ENCODE assay signal across 8 cellular contexts in genomic region chr11:80155412-80156017, GRCh38.
DNase-seq lines count a peak whose midpoint lies in the region; ATAC-seq and TF ChIP-seq lines count a peak whose summit lies in the region.

No MANE protein-coding gene starts in this region.

- peak; percentile 62 for TF ChIP-seq CTCF in MM.1S (IDR thresholded peaks at IDR 0.05; ENCODE audit: low read length)
- peak in 6 of 7 experiments; percentile 17 to 45 (median 30) for TF ChIP-seq CTCF in body of pancreas (IDR thresholded peaks at IDR 0.05)
- peak; percentile 49 to 57 (median 53) for TF ChIP-seq CTCF in nephron (IDR thresholded peaks at IDR 0.05; ENCODE audit: unreplicated experiment in 3 of 3)

- POLR2A ChIA-PET in activated CD4-positive, alpha-beta memory T cell treated with anti-CD3 and anti-CD28 coated beads, Interleukin-2, amount 10 ng/mL, durations not matched to agents 7 days and 5 days (lab: Charles Lee) = no interaction called here

- no peaks in the 10 kb centered on the region for H3K79me2 ChIP-seq in MM.1S (ENCODE audit: low read length)

- TF ChIP-seq POLR2A in body of pancreas (IDR thresholded peaks at IDR 0.05) = no peak

- H3K4me1 Mint-ChIP-seq in nephron = no peaks in the 10 kb centered on the region
- no peaks in the 10 kb centered on the region for H3K4me1 Mint-ChIP-seq in activated CD4-positive, alpha-beta memory T cell treated with anti-CD3 and anti-CD28 coated beads, Interleukin-2, amount 10 ng/mL, durations not matched to agents 7 days and 5 days

- H3K4me3 ChIP-seq in MM.1S (ENCODE audit: low read length) = no peak overlapping the region
- no peak overlapping the region for H3K4me3 ChIP-seq in body of pancreas

- H3K9ac ChIP-seq in MM.1S (ENCODE audit: low read length) = no peak overlapping the region

- H3F3A ChIP-seq in MM.1S (ENCODE audit: insufficient read depth, low read length) = no peaks in the 10 kb centered on the region

- 13 to 26% methylated on average over 4 of the region's 4 CpGs for WGBS in body of pancreas, 2 donors

- no peak overlapping the region for H3K4me3 Mint-ChIP-seq in nephron
- no peak overlapping the region for H3K4me3 Mint-ChIP-seq in activated CD4-positive, alpha-beta memory T cell treated with anti-CD3 and anti-CD28 coated beads, Interleukin-2, amount 10 ng/mL, durations not matched to agents 7 days and 5 days

- H3K4me1 ChIP-seq in MM.1S (ENCODE audit: low read length) (no peaks in the 10 kb centered on the region), body of pancreas (no peaks in the 10 kb centered on the region)

- peaks cover 5% of the 10 kb centered on the region for H3K27me3 Mint-ChIP-seq in nephron (ENCODE audit: low read depth)
- H3K27me3 Mint-ChIP-seq in activated CD4-positive, alpha-beta memory T cell treated with anti-CD3 and anti-CD28 coated beads, Interleukin-2, amount 10 ng/mL, durations not matched to agents 7 days and 5 days = no peaks in the 10 kb centered on the region

- H4K20me1 ChIP-seq in MM.1S (ENCODE audit: insufficient read depth, low read length) = no peaks in the 10 kb centered on the region

- intact Hi-C loops in body of pancreas (cut with DNase I) = no loop called here

- no peaks in the 10 kb centered on the region for H3K9me3 ChIP-seq in MM.1S (replicated peaks; ENCODE audit: insufficient read depth, low read length)
- H3K9me3 ChIP-seq in body of pancreas = no peaks in the 10 kb centered on the region

- ATAC-seq in GM18907 (IDR thresholded peaks at IDR 0.05; ENCODE audit: unreplicated experiment) (peak; percentile 62), body of pancreas (no peak)

- CTCF ChIA-PET in activated CD4-positive, alpha-beta memory T cell treated with anti-CD3 and anti-CD28 coated beads, Interleukin-2, amount 10 ng/mL, durations not matched to agents 7 days and 5 days (lab: Charles Lee) = no interaction called here

- H3K9me3 Mint-ChIP-seq in nephron = no peaks in the 10 kb centered on the region
- no peaks in the 10 kb centered on the region for H3K9me3 Mint-ChIP-seq in activated CD4-positive, alpha-beta memory T cell treated with anti-CD3 and anti-CD28 coated beads, Interleukin-2, amount 10 ng/mL, durations not matched to agents 7 days and 5 days

- no peak overlapping the region for H3K4me2 ChIP-seq in MM.1S (ENCODE audit: low read depth, low read length)

- DNase-seq in AML-193 (lab: John Stamatoyannopoulos, UW) (peak; percentile 1 to 24), MM.1S (peak; percentile 36), body of pancreas (no peak), T-helper 9 cell (no peak), occipital lobe (lab: John Stamatoyannopoulos, UW) (no peak)
- DNase-seq in activated CD4-positive, alpha-beta memory T cell treated with anti-CD3 and anti-CD28 coated beads, Interleukin-2, amount 10 ng/mL, durations not matched to agents 7 days and 5 days = no peak

- no peaks in the 10 kb centered on the region for H3K36me3 ChIP-seq in MM.1S (replicated peaks; ENCODE audit: insufficient read depth, low read length)
- H3K36me3 ChIP-seq in body of pancreas (replicated peaks in 1 of 2; ENCODE audit: insufficient read depth in 1 of 2, low read depth in 2 of 2) = no peaks in the 10 kb centered on the region

- H2AFZ ChIP-seq in MM.1S (ENCODE audit: low read length) = no peak overlapping the region

- H3K27ac ChIP-seq in MM.1S (ENCODE audit: low read length) (no peak overlapping the region), body of pancreas (no peak overlapping the region)

- H3K36me3 Mint-ChIP-seq in nephron (ENCODE audit: low read depth) = no peaks in the 10 kb centered on the region
- no peaks in the 10 kb centered on the region for H3K36me3 Mint-ChIP-seq in activated CD4-positive, alpha-beta memory T cell treated with anti-CD3 and anti-CD28 coated beads, Interleukin-2, amount 10 ng/mL, durations not matched to agents 7 days and 5 days (ENCODE audit: low read depth)

- H3K27me3 ChIP-seq in MM.1S (replicated peaks; ENCODE audit: insufficient read depth, low read length) = no peaks in the 10 kb centered on the region
- H3K27me3 ChIP-seq in body of pancreas = no peaks in the 10 kb centered on the region

- H3K27ac Mint-ChIP-seq in nephron = no peak overlapping the region
- no peak overlapping the region for H3K27ac Mint-ChIP-seq in activated CD4-positive, alpha-beta memory T cell treated with anti-CD3 and anti-CD28 coated beads, Interleukin-2, amount 10 ng/mL, durations not matched to agents 7 days and 5 days

- no peaks in the 10 kb centered on the region for H3K9me2 ChIP-seq in MM.1S (replicated peaks; ENCODE audit: insufficient read depth, low read length)

Comparison
In these comparisons a context has a peak if more than half of its experiments do, and no peak if none do; other contexts are left out.
1. DNase-seq: peak in AML-193 (2 of 2) and MM.1S (single experiment); none in body of pancreas (0 of 4), T-helper 9 cell (single experiment), activated CD4-positive, alpha-beta memory T cell treated with anti-CD3 and anti-CD28 coated beads, Interleukin-2, amount 10 ng/mL, durations not matched to agents 7 days and 5 days (single experiment) and occipital lobe (single experiment).
2. Peak in every context shown above with its lines, with median percentiles within 50 percentile points of each other: CTCF ChIP-seq.